Comparison of ENCODE assay signal across 29 cellular contexts in the genomic region with DNA sequence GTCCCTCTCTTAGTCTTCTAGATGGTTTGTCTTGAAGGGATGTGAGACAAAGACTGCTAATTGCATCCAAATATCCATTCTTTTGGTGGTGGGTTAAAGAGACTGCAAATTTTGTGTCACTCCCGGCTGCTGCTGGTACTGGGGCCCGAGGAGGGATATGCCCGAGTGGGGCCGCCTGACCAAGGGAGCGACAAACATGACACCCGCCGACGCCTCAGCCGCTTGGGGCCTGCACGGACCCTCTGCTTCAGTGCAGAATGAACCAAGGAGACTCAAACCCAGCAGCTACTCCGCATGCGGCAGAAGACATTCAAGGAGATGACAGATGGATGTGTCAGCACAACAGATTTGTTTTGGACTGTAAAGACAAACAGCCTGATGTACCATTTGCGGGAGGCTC. TPM values are rescaled to one million over a fixed set of nuclear protein-coding genes. Genes with fewer than 3 reads are reported as not detected.
"Had no signal": no experiment of that assay in that cellular context is flagged by ENCODE, and none has a peak within 500 bp of the region (broad histone marks: within the 10 kb centered on the region; RNA-seq: fewer than 3 reads in every experiment).

No MANE protein-coding gene starts in this region.

- H3K4me3 ChIP-seq: ascending aorta, heart right ventricle, left ventricle myocardium inferior, lung, neural progenitor cell, psoas muscle, testis had no signal

- H3K4me2 ChIP-seq: neural progenitor cell had no signal

- H3K79me2 ChIP-seq: parathyroid adenoma had no signal

- H3K36me3 ChIP-seq: ascending aorta, brain microvascular endothelial cell, heart right ventricle, left ventricle myocardium inferior, neural progenitor cell had no signal

- H3K36me3 Mint-ChIP-seq: activated CD8-positive, alpha-beta memory T cell treated with anti-CD3 and anti-CD28 coated beads, Interleukin-2, amount 10 ng/mL, durations not matched to agents 7 days and 5 days; activated naive CD8-positive, alpha-beta T cell treated with anti-CD3 and anti-CD28 coated beads for 36 hours; neural progenitor cell had no signal

- ATAC-seq: activated CD4-positive, alpha-beta T cell treated with anti-CD3 and anti-CD28 coated beads for 36 hours; activated CD8-positive, alpha-beta memory T cell treated with anti-CD3 and anti-CD28 coated beads, Interleukin-2, amount 10 ng/mL, durations not matched to agents 7 days and 5 days; activated CD8-positive, alpha-beta T cell treated with anti-CD3 and anti-CD28 coated beads, Interleukin-2, amount 10 ng/mL, durations not matched to agents 7 days and 5 days; activated T-cell treated with anti-CD3 and anti-CD28 coated beads, Interleukin-2, amount 50 U/mL, for 72 hours; esophagus mucosa; heart right ventricle; naive thymus-derived CD8-positive, alpha-beta T cell; psoas muscle; right cardiac atrium; stimulated activated naive CD8-positive, alpha-beta T cell treated with anti-CD3 and anti-CD28 coated beads, Interleukin-15, Interleukin-2, amounts not matched to agents 100 U/mL and 50 U/mL, for 24 hours had no signal

- H3K9ac ChIP-seq: neural progenitor cell, parathyroid adenoma had no signal

- H3K4me1 Mint-ChIP-seq: activated CD4-positive, alpha-beta T cell treated with anti-CD3 and anti-CD28 coated beads for 36 hours; activated CD8-positive, alpha-beta memory T cell treated with anti-CD3 and anti-CD28 coated beads, Interleukin-2, amount 10 ng/mL, durations not matched to agents 7 days and 5 days; activated naive CD8-positive, alpha-beta T cell treated with anti-CD3 and anti-CD28 coated beads for 36 hours; neural progenitor cell had no signal

- H2AFZ ChIP-seq: neural progenitor cell, parathyroid adenoma had no signal

- H3K27me3 ChIP-seq: ascending aorta, brain microvascular endothelial cell, testis had no signal

- H3K4me3 Mint-ChIP-seq: activated CD4-positive, alpha-beta T cell treated with anti-CD3 and anti-CD28 coated beads for 36 hours; activated CD8-positive, alpha-beta memory T cell treated with anti-CD3 and anti-CD28 coated beads, Interleukin-2, amount 10 ng/mL, durations not matched to agents 7 days and 5 days; activated CD8-positive, alpha-beta T cell treated with anti-CD3 and anti-CD28 coated beads, Interleukin-2, amount 10 ng/mL, durations not matched to agents 7 days and 5 days; activated naive CD4-positive, alpha-beta T cell treated with anti-CD3 and anti-CD28 coated beads for 36 hours; activated naive CD8-positive, alpha-beta T cell treated with anti-CD3 and anti-CD28 coated beads for 36 hours; activated T-cell treated with anti-CD3 and anti-CD28 coated beads, Interleukin-2, amount 50 U/mL, for 72 hours; naive thymus-derived CD8-positive, alpha-beta T cell; neural progenitor cell had no signal

- H3K9me3 Mint-ChIP-seq: activated naive CD4-positive, alpha-beta T cell treated with anti-CD3 and anti-CD28 coated beads for 36 hours; activated naive CD8-positive, alpha-beta T cell treated with anti-CD3 and anti-CD28 coated beads for 36 hours; activated T-cell treated with anti-CD3 and anti-CD28 coated beads, Interleukin-2, amount 50 U/mL, for 72 hours; neural progenitor cell had no signal

- H3K27ac ChIP-seq: ascending aorta, brain microvascular endothelial cell, heart right ventricle, left ventricle myocardium inferior, neural progenitor cell, parathyroid adenoma, psoas muscle, testis had no signal

- H3K9me3 ChIP-seq: ascending aorta, heart right ventricle, left ventricle myocardium inferior, psoas muscle, testis had no signal

- FAIRE-seq: urothelium cell line had no signal

- DNase-seq: activated CD4-positive, alpha-beta T cell treated with anti-CD3 and anti-CD28 coated beads for 36 hours; activated CD4-positive, CD25-positive, alpha-beta regulatory T cell; activated CD8-positive, alpha-beta memory T cell treated with anti-CD3 and anti-CD28 coated beads, Interleukin-2, amount 10 ng/mL, durations not matched to agents 7 days and 5 days; activated CD8-positive, alpha-beta T cell treated with anti-CD3 and anti-CD28 coated beads, Interleukin-2, amount 10 ng/mL, durations not matched to agents 7 days and 5 days; activated effector memory CD4-positive, alpha-beta T cell treated with Interleukin-2 at 50 U/mL for 16 hours; activated naive CD4-positive, alpha-beta T cell treated with anti-CD3 and anti-CD28 coated beads for 36 hours; activated naive CD8-positive, alpha-beta T cell treated with anti-CD3 and anti-CD28 coated beads for 36 hours; activated T-cell treated with anti-CD3 and anti-CD28 coated beads for 4 hours; activated T-cell treated with anti-CD3 and anti-CD28 coated beads, Interleukin-2, amount 50 U/mL, for 72 hours; caudate nucleus; heart right ventricle; left ventricle myocardium inferior; naive thymus-derived CD8-positive, alpha-beta T cell; occipital lobe; psoas muscle; stimulated activated CD4-positive, alpha-beta T cell treated with anti-CD3 and anti-CD28 coated beads, Interleukin-2, amount 100 ng/mL, for 48 hours; stimulated activated naive CD8-positive, alpha-beta T cell treated with anti-CD3 and anti-CD28 coated beads, Interleukin-15, Interleukin-2, amounts not matched to agents 100 U/mL and 50 U/mL, for 24 hours; testis had no signal

- H3K4me1 ChIP-seq: ascending aorta, heart right ventricle, left ventricle myocardium inferior, parathyroid adenoma, psoas muscle, testis had no signal

- H3K27ac Mint-ChIP-seq: activated CD4-positive, alpha-beta T cell treated with anti-CD3 and anti-CD28 coated beads for 36 hours; activated CD8-positive, alpha-beta memory T cell treated with anti-CD3 and anti-CD28 coated beads, Interleukin-2, amount 10 ng/mL, durations not matched to agents 7 days and 5 days; activated CD8-positive, alpha-beta T cell treated with anti-CD3 and anti-CD28 coated beads, Interleukin-2, amount 10 ng/mL, durations not matched to agents 7 days and 5 days; activated naive CD4-positive, alpha-beta T cell treated with anti-CD3 and anti-CD28 coated beads for 36 hours; activated naive CD8-positive, alpha-beta T cell treated with anti-CD3 and anti-CD28 coated beads for 36 hours; activated T-cell treated with anti-CD3 and anti-CD28 coated beads, Interleukin-2, amount 50 U/mL, for 72 hours; naive thymus-derived CD8-positive, alpha-beta T cell; neural progenitor cell had no signal

RNA-seq across cellular contexts. Expression of gene ARX, which starts 13.5 kb away (rescaled TPM):
- total RNA-seq: activated CD4-positive, alpha-beta T cell treated with anti-CD3 and anti-CD28 coated beads for 36 hours; activated CD8-positive, alpha-beta memory T cell treated with anti-CD3 and anti-CD28 coated beads, Interleukin-2, amount 10 ng/mL, durations not matched to agents 7 days and 5 days; activated CD8-positive, alpha-beta T cell treated with anti-CD3 and anti-CD28 coated beads, Interleukin-2, amount 10 ng/mL, durations not matched to agents 7 days and 5 days; activated naive CD4-positive, alpha-beta T cell treated with anti-CD3 and anti-CD28 coated beads for 36 hours; activated naive CD8-positive, alpha-beta T cell treated with anti-CD3 and anti-CD28 coated beads for 36 hours; activated T-cell treated with anti-CD3 and anti-CD28 coated beads, Interleukin-2, amount 50 U/mL, for 72 hours; ascending aorta; endothelial cell of umbilical vein; esophagus mucosa; glomerular endothelial cell; left ventricle myocardium inferior; naive thymus-derived CD8-positive, alpha-beta T cell; right cardiac atrium; T-helper 1 cell treated with Interleukin-12 subunit alpha and Interleukin-12 subunit beta and Interleukin-4 antibody, amounts not matched to agents 30 ng/mL and 1 ng/mL, for 36 hours had no signal
- polyA plus RNA-seq: endothelial cell of umbilical vein; heart right ventricle; naive thymus-derived CD8-positive, alpha-beta T cell; right cardiac atrium had no signal
